8 cellular contexts compared by ENCODE assay signal in genomic region chr10:24483701-24484100, GRCh38.
DNase-seq lines count a peak whose midpoint lies in the region; ATAC-seq and TF ChIP-seq lines count a peak whose summit lies in the region.

No MANE protein-coding gene starts in this region.

- in situ Hi-C loops in mammary epithelial cell (cut with MboI; ENCODE audit: low sequenced_read_pairs in 2 of 2), result no loop called here

- peaks cover 28% of the 10 kb centered on the region for H3K4me1 ChIP-seq in mammary epithelial cell (ENCODE audit: insufficient read depth, low read length)

- H3K27me3 ChIP-seq in mammary epithelial cell (ENCODE audit: insufficient read depth, low read length) (no peaks in the 10 kb centered on the region), dorsolateral prefrontal cortex (no peaks in the 10 kb centered on the region)

- no peak overlapping the region for H2AFZ ChIP-seq in mammary epithelial cell (ENCODE audit: low read depth, low read length)

- intact Hi-C loops in mammary epithelial cell (cut with micrococcal nuclease) (loop anchor here (2.0 kb wide), 1 partner anchor 17 kb away; no protein-coding TSS in a partner anchor), dorsolateral prefrontal cortex (cut with DNase I) (no loop called here)

- CTCF ChIA-PET in mammary epithelial cell (lab: Charles Lee; ENCODE audit: low non-redundant PET), result interaction anchor here (0.7 kb wide), 1 partner anchor 21 kb away, joined by 8 read pairs; no protein-coding TSS in a partner anchor

- H3K9me3 Mint-ChIP-seq in nephron progenitor cell, result peaks cover 13% of the 10 kb centered on the region

- H3K4me3 ChIP-seq in mammary epithelial cell (replicated peaks in 1 of 3; ENCODE audit: insufficient read depth in 1 of 3, low read depth in 2 of 3, low read length in 3 of 3) (no peak overlapping the region), dorsolateral prefrontal cortex (no peak overlapping the region)

- no peaks in the 10 kb centered on the region for H3K4me1 Mint-ChIP-seq in nephron progenitor cell

- no peak overlapping the region for H3K4me3 Mint-ChIP-seq in nephron progenitor cell

- H4K20me1 ChIP-seq in mammary epithelial cell (ENCODE audit: insufficient read depth, low read length), result no peaks in the 10 kb centered on the region

- peaks cover 69% of the 10 kb centered on the region for H3K79me2 ChIP-seq in mammary epithelial cell (ENCODE audit: insufficient read depth, low read length)

- dilution Hi-C loops in mammary epithelial cell (cut with HindIII; ENCODE audit: low sequenced_read_pairs), result no loop called here

- peak overlapping the region; percentile 50 for H3K4me2 ChIP-seq in mammary epithelial cell (ENCODE audit: insufficient read depth, low read depth, low read length)

- peak; percentile 70 for ATAC-seq in HG02610 (IDR thresholded peaks at IDR 0.05; ENCODE audit: unreplicated experiment)
- no peak for ATAC-seq in GM19035 (IDR thresholded peaks at IDR 0.05; ENCODE audit: unreplicated experiment)

- no peak overlapping the region for H3K9ac ChIP-seq in mammary epithelial cell (ENCODE audit: insufficient read depth, low read length)

- peak overlapping the region; percentile 77 for H3K27ac Mint-ChIP-seq in nephron progenitor cell

- H3K36me3 ChIP-seq in mammary epithelial cell (ENCODE audit: insufficient read depth, low read length), result no peaks in the 10 kb centered on the region

- H3K27ac ChIP-seq in mammary epithelial cell (ENCODE audit: insufficient read depth, low read depth, low read length) (peak overlapping the region; percentile 71), dorsolateral prefrontal cortex (no peak overlapping the region)

- no TSS peak for BruUV-seq in mammary epithelial cell (replicated peaks; lab: Mats Ljungman, UMichigan)

- 0% methylated on average over 3 of the region's 3 CpGs for WGBS in mammary epithelial cell (ENCODE audit: low coverage, missing lambda C conversion rate)

- no peaks in the 10 kb centered on the region for H3K9me3 ChIP-seq in mammary epithelial cell (replicated peaks; ENCODE audit: insufficient read depth, low read length)

- peaks cover 64% of the 10 kb centered on the region for H3K36me3 Mint-ChIP-seq in nephron progenitor cell (ENCODE audit: low read depth)

- peaks cover under 1% of the 10 kb centered on the region for H3K27me3 Mint-ChIP-seq in nephron progenitor cell (ENCODE audit: low read depth, poor library complexity)

- DNase-seq in NCI-H2029 (lab: John Stamatoyannopoulos, UW), result peak; percentile 18
- DNase-seq in NCI-H2029 treated with DMSO at 0.1 percent for 48 hours (lab: John Stamatoyannopoulos, UW), result no peak
- DNase-seq in NCI-H526 (lab: John Stamatoyannopoulos, UW), result peak; percentile 75 to 80
- DNase-seq in mammary epithelial cell, result peak; percentile 99
- no peak for DNase-seq in nephron progenitor cell
- no peak for DNase-seq in dorsolateral prefrontal cortex

- no peak for TF ChIP-seq CTCF in mammary epithelial cell (conservative IDR thresholded peaks at IDR 0.05 in 1 of 2, IDR thresholded peaks at IDR 0.05 in 1 of 2; ENCODE audit: extremely low read depth in 1 of 2, insufficient read depth in 1 of 2, low read depth in 1 of 2, low read length in 2 of 2)
- no peak for TF ChIP-seq CTCF in nephron progenitor cell (IDR thresholded peaks at IDR 0.05)
- no peak for TF ChIP-seq CTCF in dorsolateral prefrontal cortex (IDR thresholded peaks at IDR 0.05 in 54 of 56, conservative IDR thresholded peaks at IDR 0.05 in 2 of 56; ENCODE audit: low read depth in 1 of 56, partially characterized antibody in 56 of 56)

Comparison
In these comparisons a context has a peak if more than half of its experiments do, and no peak if none do; other contexts are left out.
1. DNase-seq: peak in NCI-H2029 (single experiment), NCI-H526 (2 of 2) and mammary epithelial cell (single experiment); none in NCI-H2029 treated with DMSO at 0.1 percent for 48 hours (single experiment), nephron progenitor cell (single experiment) and dorsolateral prefrontal cortex (0 of 10).